7 cellular contexts compared by ENCODE assay signal in genomic region chr5:56479701-56480304, GRCh38.
DNase-seq lines count a peak whose midpoint lies in the region; ATAC-seq and TF ChIP-seq lines count a peak whose summit lies in the region.

No MANE protein-coding gene starts in this region.

- no peaks in the 10 kb centered on the region for H3K36me3 ChIP-seq in Peyer's patch

- peaks cover 15 to 18% of the 10 kb centered on the region in 2 donors for H3K27me3 Mint-ChIP-seq in natural killer cell (ENCODE audit: low read depth in 2 of 2)

- H3K27ac ChIP-seq in Peyer's patch = peak overlapping the region; percentile 90 to 97 (median 94)

- H3K27ac Mint-ChIP-seq in natural killer cell = no peak overlapping the region

- no peaks in the 10 kb centered on the region for H3K9me3 Mint-ChIP-seq in natural killer cell

- peaks cover 0 to 12% (median 3%) of the 10 kb centered on the region in 4 donors for H3K4me1 ChIP-seq in Peyer's patch

- H3K4me1 Mint-ChIP-seq in natural killer cell = peaks cover 8 to 22% of the 10 kb centered on the region in 2 donors

- H3K4me3 ChIP-seq in Peyer's patch (peak overlapping the region in 2 of 4 donors; percentile 46 to 62), choroid plexus epithelial cell (ENCODE audit: low read depth, low read length) (peak overlapping the region; percentile 65)

- intact Hi-C loops in natural killer cell (cut with micrococcal nuclease) = no loop called here

- H3K36me3 Mint-ChIP-seq in natural killer cell = no peaks in the 10 kb centered on the region

- H3K27me3 ChIP-seq in Peyer's patch = no peaks in the 10 kb centered on the region

- TF ChIP-seq CTCF in Peyer's patch (IDR thresholded peaks at IDR 0.05) (no peak), choroid plexus epithelial cell (conservative IDR thresholded peaks at IDR 0.05; ENCODE audit: low read depth, low read length) (no peak), natural killer cell (IDR thresholded peaks at IDR 0.05) (no peak)

- peak; percentile 56 for ATAC-seq in GM21619 (IDR thresholded peaks at IDR 0.05; ENCODE audit: unreplicated experiment)
- ATAC-seq in natural killer cell = peak in 1 of 3 donors; percentile 61

- DNase-seq in Peyer's patch = peak in 2 of 3 donors; percentile 47 to 56
- no peak for DNase-seq in choroid plexus epithelial cell (ENCODE audit: low read depth)
- DNase-seq in natural killer cell = no peak
- DNase-seq in NCI-H1436 treated with DMSO at 0.1 percent for 48 hours (lab: John Stamatoyannopoulos, UW) = no peak
- DNase-seq in NOMO-1 treated with dmso at 0.1 percent for 144 hours (lab: John Stamatoyannopoulos, UW; ENCODE audit: unreplicated experiment) = no peak
- no peak for DNase-seq in hepatic stellate cell (ENCODE audit: low spot score)

- no peaks in the 10 kb centered on the region for H3K9me3 ChIP-seq in Peyer's patch

- TF ChIP-seq POLR2A in Peyer's patch (IDR thresholded peaks at IDR 0.05) = no peak

- H3K4me3 Mint-ChIP-seq in natural killer cell = peak overlapping the region; percentile 80

Comparison
In these comparisons a context has a peak if more than half of its experiments do, and no peak if none do; other contexts are left out.
1. DNase-seq: peak in Peyer's patch (2 of 3); none in choroid plexus epithelial cell (single experiment), natural killer cell (single experiment), NCI-H1436 treated with DMSO at 0.1 percent for 48 hours (single experiment), NOMO-1 treated with dmso at 0.1 percent for 144 hours (single experiment) and hepatic stellate cell (single experiment).